Comparison of ENCODE assay signal across 10 cellular contexts in genomic region chr7:27242046-27242579, GRCh38. TPM values are rescaled to one million over a fixed set of nuclear protein-coding genes. Genes with fewer than 3 reads are reported as not detected.
A peak's percentile ranks its signal among the peaks of the same experiment; 100 is the strongest.
DNase-seq lines count a peak whose midpoint lies in the region; TF ChIP-seq lines count a peak whose summit lies in the region.
"Had no signal": no experiment of that assay in that cellular context is flagged by ENCODE, and none has a peak within 500 bp of the region (broad histone marks: within the 10 kb centered on the region; RNA-seq: fewer than 3 reads in every experiment).

No MANE protein-coding gene starts in this region.

- CTCF ChIA-PET in BJ (lab: Yijun Ruan, JAX) (interaction anchor here (0.9 to 1.0 kb wide), 2 partner anchors 32 to 65 kb away, joined by 3 to 4 read pairs; no protein-coding TSS in a partner anchor), RWPE1 (lab: Yijun Ruan, JAX) (interaction anchor here (0.6 kb wide), 1 partner anchor 16 kb away, joined by 3 read pairs; no protein-coding TSS in a partner anchor)

- H3K4me1 ChIP-seq in HAP-1: peaks cover 15% of the 10 kb centered on the region

- in situ Hi-C loops in HAP-1 (cut with MboI; ENCODE audit: low sequenced_read_pairs): no loop called here

- H3K27me3 ChIP-seq in BJ (ENCODE audit: control insufficient read depth, insufficient read depth, low read length): peaks cover 61% of the 10 kb centered on the region
- H3K27me3 ChIP-seq in HAP-1 (ENCODE audit: low read depth): no peaks in the 10 kb centered on the region; the same call in 1 of the 2 replicates

- H3K27ac Mint-ChIP-seq in osteocyte (ENCODE audit: unreplicated experiment): no peak overlapping the region

- H3K27ac ChIP-seq in coronary artery (no peak overlapping the region), RWPE1 (no peak overlapping the region)

- H3K4me1 Mint-ChIP-seq in osteocyte (ENCODE audit: unreplicated experiment): peaks cover 24% of the 10 kb centered on the region

- DNase-seq in BJ (ENCODE audit: low read depth) (no peak), HAP-1 (ENCODE audit: low spot score in 2 of 2) (peak in 1 of 2 experiments; percentile 40), coronary artery (ENCODE audit: low spot score) (no peak), osteocyte (ENCODE audit: extremely low spot score, unreplicated experiment) (no peak), RWPE1 (ENCODE audit: low spot score) (no peak), NCI-H2196 treated with DMSO at 0.1 percent for 48 hours (lab: John Stamatoyannopoulos, UW; ENCODE audit: unreplicated experiment) (no peak), NCI-H187 (lab: John Stamatoyannopoulos, UW) (no peak)
- DNase-seq: amygdala had no signal

- H3K4me3 Mint-ChIP-seq in osteocyte (ENCODE audit: unreplicated experiment): peak overlapping the region; percentile 43

- H3K9me3 Mint-ChIP-seq in osteocyte (ENCODE audit: unreplicated experiment): no peaks in the 10 kb centered on the region

- no peak for TF ChIP-seq CTCF in BJ (IDR thresholded peaks at IDR 0.05; ENCODE audit: insufficient read depth, low read depth, low read length)
- no peak for TF ChIP-seq CTCF in coronary artery (IDR thresholded peaks at IDR 0.05)
- TF ChIP-seq CTCF in osteocyte (IDR thresholded peaks at IDR 0.05): no peak
- no peak for TF ChIP-seq CTCF in RWPE1 (conservative IDR thresholded peaks at IDR 0.05; ENCODE audit: low read depth)

- peaks cover 4% of the 10 kb centered on the region for H3K36me3 Mint-ChIP-seq in osteocyte (ENCODE audit: unreplicated experiment)

- H3K4me3 ChIP-seq in BJ (ENCODE audit: low read depth, low read length) (peak overlapping the region; percentile 29; the same call in 1 of the 2 replicates), HAP-1 (peak overlapping the region; percentile 31), coronary artery (peak overlapping the region; percentile 64)

- peaks cover 90% of the 10 kb centered on the region for H3K27me3 Mint-ChIP-seq in osteocyte (ENCODE audit: unreplicated experiment)

- H3K36me3 ChIP-seq in BJ (ENCODE audit: control insufficient read depth, insufficient read depth, low read length) (no peaks in the 10 kb centered on the region), HAP-1 (replicated peaks) (no peaks in the 10 kb centered on the region)

- no peaks in the 10 kb centered on the region for H3K9me3 ChIP-seq in HAP-1

- POLR2A ChIA-PET in BJ (lab: Charles Lee): no interaction called here
- POLR2A ChIA-PET in RWPE1 (lab: Yijun Ruan, JAX; ENCODE audit: low non-redundant PET): no interaction called here

RNA-seq across cellular contexts. Expression of gene EVX1, which starts 0.5 kb away (rescaled TPM):
- polyA plus RNA-seq in BJ (2011; rRNA removed): not detected in 2 replicates
- polyA minus RNA-seq in BJ (2011; rRNA and poly(A)+ RNA removed): not detected in 2 replicates
- total RNA-seq in osteocyte: not detected in 2 replicates
- total RNA-seq: Daoy, Right ventricle myocardium inferior had no signal

RNA-seq across cellular contexts. Expression of gene HOXA13, which starts 42.2 kb away (rescaled TPM):
- polyA plus RNA-seq in BJ (2011; rRNA removed): 4.6 and 9.2 TPM in 2 replicates
- polyA minus RNA-seq in BJ (2011; rRNA and poly(A)+ RNA removed): 4.9 and 5.7 TPM in 2 replicates
- total RNA-seq in osteocyte: not detected in 2 replicates
- total RNA-seq: Right ventricle myocardium inferior had no signal

RNA-seq across cellular contexts. Expression of gene HOXA11, which starts 57.1 kb away (rescaled TPM):
- 27.7 and 34.0 TPM in 2 replicates for polyA plus RNA-seq in BJ (2011; rRNA removed)
- 8.4 and 15.0 TPM in 2 replicates for polyA minus RNA-seq in BJ (2011; rRNA and poly(A)+ RNA removed)
- total RNA-seq in osteocyte: not detected in 2 replicates
- total RNA-seq: Right ventricle myocardium inferior had no signal
